In genomic region chr19:42325896-42326771, GRCh38 we compare ENCODE assay signal across 7 cellular contexts. TPM values are rescaled to one million over a fixed set of nuclear protein-coding genes. Genes with fewer than 3 reads are reported as not detected.
DNase-seq lines count a peak whose midpoint lies in the region; ATAC-seq and TF ChIP-seq lines count a peak whose summit lies in the region.

No MANE protein-coding gene starts in this region.

- intact Hi-C loops in PC-3 (cut with micrococcal nuclease): no loop called here

- POLR2A ChIA-PET in PC-3 (lab: Charles Lee; ENCODE audit: unreplicated experiment): no interaction called here

- BruUV-seq in PC-3 (replicated peaks; lab: Mats Ljungman, UMichigan): TSS peak; percentile 79

- H3K4me1 ChIP-seq in PC-3 (ENCODE audit: insufficient read depth, low read length) (peaks cover 8% of the 10 kb centered on the region), stomach smooth muscle (ENCODE audit: control insufficient read depth, insufficient read depth, low read length) (peaks cover 36% of the 10 kb centered on the region)

- in situ Hi-C loops in brain microvascular endothelial cell (cut with HindIII; ENCODE audit: low pct_ligation_motif_present, low sequenced_read_pairs): no loop called here

- CTCF ChIA-PET in PC-3 (lab: Charles Lee): no interaction called here

- no peaks in the 10 kb centered on the region for H3K9me2 ChIP-seq in PC-3 (replicated peaks; ENCODE audit: low read length)

- peaks cover 34% of the 10 kb centered on the region for H3K79me2 ChIP-seq in PC-3 (ENCODE audit: low read length)

- peak; percentile 4 for ATAC-seq in GM18517 (IDR thresholded peaks at IDR 0.05; ENCODE audit: unreplicated experiment)
- peak; percentile 8 for ATAC-seq in HG02678 (IDR thresholded peaks at IDR 0.05; ENCODE audit: unreplicated experiment)
- peak; percentile 32 for ATAC-seq in PC-3

- DNase-seq in PC-3 (no peak), brain microvascular endothelial cell (no peak), kidney epithelial cell (ENCODE audit: low read depth) (no peak), NCI-H2196 (lab: John Stamatoyannopoulos, UW; ENCODE audit: unreplicated experiment) (no peak)

- H3K9me3 ChIP-seq in PC-3 (ENCODE audit: low read length): no peaks in the 10 kb centered on the region
- no peaks in the 10 kb centered on the region for H3K9me3 ChIP-seq in stomach smooth muscle (ENCODE audit: control insufficient read depth in 2 of 2, low read length in 2 of 2)

- H3K4me2 ChIP-seq in PC-3 (ENCODE audit: low read length): peak overlapping the region; percentile 97

- H4K20me1 ChIP-seq in PC-3 (ENCODE audit: low read length): no peaks in the 10 kb centered on the region

- 0 out of 2 replicates have a peak overlapping the region, but pooled peaks have one; percentile 13 for H3K27ac ChIP-seq in PC-3 (ENCODE audit: low read length)
- H3K27ac ChIP-seq in brain microvascular endothelial cell: peak overlapping the region; percentile 34
- peak overlapping the region; percentile 41 for H3K27ac ChIP-seq in stomach smooth muscle (ENCODE audit: low read length)

- H3K4me3 ChIP-seq in PC-3 (ENCODE audit: low read length) (peak overlapping the region; percentile 99), brain microvascular endothelial cell (ENCODE audit: low read depth, low read length) (peak overlapping the region; percentile 86), kidney epithelial cell (ENCODE audit: low read depth, low read length) (peak overlapping the region; percentile 86), stomach smooth muscle (ENCODE audit: low read length in 2 of 2) (peak overlapping the region; percentile 92 to 93)

- no peaks in the 10 kb centered on the region for H3K27me3 ChIP-seq in PC-3 (ENCODE audit: low read length)
- H3K27me3 ChIP-seq in brain microvascular endothelial cell (replicated peaks): peaks cover 19% of the 10 kb centered on the region
- peaks cover 29% of the 10 kb centered on the region for H3K27me3 ChIP-seq in kidney epithelial cell (ENCODE audit: control insufficient read depth, insufficient read depth, low read length)
- peaks cover 8 to 21% of the 10 kb centered on the region in 2 donors for H3K27me3 ChIP-seq in stomach smooth muscle (ENCODE audit: control insufficient read depth in 1 of 2, insufficient read depth in 2 of 2, low read length in 2 of 2)

- H2AFZ ChIP-seq in PC-3 (ENCODE audit: low read length): peak overlapping the region; percentile 94

- no peaks in the 10 kb centered on the region for H3K36me3 ChIP-seq in PC-3 (ENCODE audit: low read depth, low read length)
- H3K36me3 ChIP-seq in brain microvascular endothelial cell (replicated peaks): no peaks in the 10 kb centered on the region
- H3K36me3 ChIP-seq in kidney epithelial cell (ENCODE audit: control insufficient read depth, insufficient read depth, low read length): no peaks in the 10 kb centered on the region
- no peaks in the 10 kb centered on the region for H3K36me3 ChIP-seq in stomach smooth muscle (ENCODE audit: control insufficient read depth in 2 of 2, insufficient read depth in 2 of 2, low read length in 2 of 2)

- peak; percentile 28 for TF ChIP-seq CTCF in PC-3 (conservative IDR thresholded peaks at IDR 0.05; ENCODE audit: low read depth, low read length)
- peak; percentile 26 for TF ChIP-seq CTCF in brain microvascular endothelial cell (IDR thresholded peaks at IDR 0.05; ENCODE audit: low read depth, low read length, missing control alignments)
- peak; percentile 7 for TF ChIP-seq CTCF in kidney epithelial cell (IDR thresholded peaks at IDR 0.05; ENCODE audit: insufficient read depth, low read length, poor library complexity, severe bottlenecking)

- peak overlapping the region; percentile 90 for H3K9ac ChIP-seq in PC-3 (ENCODE audit: low read length)
- peak overlapping the region; percentile 90 to 93 for H3K9ac ChIP-seq in stomach smooth muscle (ENCODE audit: low read length in 2 of 2)

- no peaks in the 10 kb centered on the region for H3F3A ChIP-seq in PC-3 (ENCODE audit: low read length, unreplicated experiment)

RNA-seq across cellular contexts. Expression of gene MEGF8, which starts 0.7 kb away (rescaled TPM):
- total RNA-seq in PC-3 (2014; rRNA removed) (7.7 and 12.2 TPM in 2 replicates), kidney epithelial cell (45.0 and 49.2 TPM in 2 replicates)

RNA-seq across cellular contexts. Expression of gene TMEM145, which starts 13.0 kb away (rescaled TPM):
- total RNA-seq in PC-3 (2014; rRNA removed) (0.29 and 0.69 TPM in 2 replicates), kidney epithelial cell (0.54 and 4.9 TPM in 2 replicates)

RNA-seq across cellular contexts. Expression of gene PAFAH1B3, which starts 23.7 kb away (rescaled TPM):
- not detected in 2 replicates for total RNA-seq in PC-3 (2014; rRNA removed)
- total RNA-seq in kidney epithelial cell: 106 and 113 TPM in 2 replicates

RNA-seq across cellular contexts. Expression of gene PRR19, which starts 24.2 kb away (rescaled TPM):
- total RNA-seq in PC-3 (2014; rRNA removed) (not detected in 2 replicates), kidney epithelial cell (0.55 and 0.92 TPM in 2 replicates)

RNA-seq across cellular contexts. Expression of gene CIC, which starts 57.1 kb away (rescaled TPM):
- 9.8 and 21.4 TPM in 2 replicates for total RNA-seq in PC-3 (2014; rRNA removed)
- total RNA-seq in kidney epithelial cell: 39.4 and 41.7 TPM in 2 replicates

Comparison
In these comparisons a context has a peak if more than half of its experiments do, and no peak if none do; other contexts are left out.
1. RNA of gene PAFAH1B3, which starts 23.7 kb away (total RNA-seq): 106 to 113 TPM in kidney epithelial cell; not detected in PC-3; every median in the first group is over 100 times any median in the second.
2. Peak in every context shown above with its lines, with median percentiles within 50 percentile points of each other: ATAC-seq, H3K27ac ChIP-seq, H3K4me3 ChIP-seq and CTCF ChIP-seq.